Comparison of ENCODE assay signal across 8 cellular contexts in the genomic region with DNA sequence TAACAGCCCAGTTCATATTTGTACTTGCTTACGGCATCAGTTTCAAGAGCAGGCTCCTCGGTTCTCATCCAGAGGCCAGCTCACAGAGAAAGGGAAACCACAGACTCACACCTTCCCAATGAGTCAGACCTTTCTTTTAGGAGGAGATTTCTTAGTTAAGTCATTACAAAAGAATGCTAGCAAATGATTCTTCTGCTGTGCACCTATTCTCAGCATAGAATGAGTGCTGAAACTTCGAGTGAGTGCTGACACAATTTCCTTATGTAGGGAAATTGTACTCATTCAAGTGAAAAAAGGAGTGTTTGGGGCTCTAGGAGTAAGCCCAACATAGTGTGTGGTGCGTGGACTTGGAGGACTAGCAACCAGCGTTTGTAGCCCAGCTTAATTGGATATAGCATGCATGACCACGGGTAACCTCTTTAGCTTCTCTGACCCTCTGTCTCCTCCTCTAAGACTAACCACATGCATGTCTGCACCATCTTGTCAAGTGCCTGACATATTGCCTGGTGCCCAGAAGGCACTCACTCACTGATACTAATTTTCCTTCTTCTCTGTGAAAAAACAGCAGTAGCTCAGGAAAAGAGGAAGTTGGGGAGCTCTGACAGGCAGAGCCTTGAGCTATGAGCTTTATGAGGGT.
DNase-seq lines count a peak whose midpoint lies in the region; ATAC-seq lines count a peak whose summit lies in the region.

No MANE protein-coding gene starts in this region.

- peaks cover 46% of the 10 kb centered on the region for H3K4me1 Mint-ChIP-seq in activated T-helper 17 cell treated with anti-CD3 and anti-CD28 coated beads, Interleukin-2, amount 50 U/mL, for 72 hours
- peaks cover 93% of the 10 kb centered on the region for H3K4me1 Mint-ChIP-seq in stimulated activated naive CD8-positive, alpha-beta T cell treated with anti-CD3 and anti-CD28 coated beads, Interleukin-15, amount 100 ng/mL, for 72 hours

- no peaks in the 10 kb centered on the region for H3K9me3 Mint-ChIP-seq in activated T-helper 17 cell treated with anti-CD3 and anti-CD28 coated beads, Interleukin-2, amount 50 U/mL, for 72 hours
- H3K9me3 Mint-ChIP-seq in stimulated activated naive CD8-positive, alpha-beta T cell treated with anti-CD3 and anti-CD28 coated beads, Interleukin-15, amount 100 ng/mL, for 72 hours, result no peaks in the 10 kb centered on the region

- peak; percentile 65 for ATAC-seq in GM18502 (IDR thresholded peaks at IDR 0.05; ENCODE audit: poor library complexity, unreplicated experiment)
- peak; percentile 43 for ATAC-seq in HG02571 (IDR thresholded peaks at IDR 0.05; ENCODE audit: unreplicated experiment)
- peak; percentile 84 for ATAC-seq in activated T-helper 17 cell treated with anti-CD3 and anti-CD28 coated beads, Interleukin-2, amount 50 U/mL, for 72 hours (replicated peaks)
- peak; percentile 89 for ATAC-seq in stimulated activated naive CD8-positive, alpha-beta T cell treated with anti-CD3 and anti-CD28 coated beads, Interleukin-15, amount 100 ng/mL, for 72 hours

- peak; percentile 82 for DNase-seq in MV-4-11 (lab: John Stamatoyannopoulos, UW)
- DNase-seq in iPS-NIHi11 (ENCODE audit: low spot score), result peak; percentile 40
- peak; percentile 53 to 82 for DNase-seq in stimulated activated naive CD8-positive, alpha-beta T cell treated with anti-CD3 and anti-CD28 coated beads, Interleukin-15, amount 100 ng/mL, for 72 hours
- DNase-seq in cerebellum (ENCODE audit: low spot score), result no peak
- no peak for DNase-seq in NCI-H2029 treated with DMSO at 0.1 percent for 48 hours (lab: John Stamatoyannopoulos, UW)

- H3K36me3 Mint-ChIP-seq in activated T-helper 17 cell treated with anti-CD3 and anti-CD28 coated beads, Interleukin-2, amount 50 U/mL, for 72 hours (ENCODE audit: low read depth), result no peaks in the 10 kb centered on the region

- H3K4me3 Mint-ChIP-seq in activated T-helper 17 cell treated with anti-CD3 and anti-CD28 coated beads, Interleukin-2, amount 50 U/mL, for 72 hours, result peak overlapping the region; percentile 82
- peak overlapping the region; percentile 25 to 66 for H3K4me3 Mint-ChIP-seq in stimulated activated naive CD8-positive, alpha-beta T cell treated with anti-CD3 and anti-CD28 coated beads, Interleukin-15, amount 100 ng/mL, for 72 hours

- no peaks in the 10 kb centered on the region for H3K27me3 Mint-ChIP-seq in activated T-helper 17 cell treated with anti-CD3 and anti-CD28 coated beads, Interleukin-2, amount 50 U/mL, for 72 hours
- peaks cover 12% of the 10 kb centered on the region for H3K27me3 Mint-ChIP-seq in stimulated activated naive CD8-positive, alpha-beta T cell treated with anti-CD3 and anti-CD28 coated beads, Interleukin-15, amount 100 ng/mL, for 72 hours

- peak overlapping the region; percentile 80 for H3K27ac Mint-ChIP-seq in activated T-helper 17 cell treated with anti-CD3 and anti-CD28 coated beads, Interleukin-2, amount 50 U/mL, for 72 hours
- peak overlapping the region in 1 of 2 donors; percentile 47 for H3K27ac Mint-ChIP-seq in stimulated activated naive CD8-positive, alpha-beta T cell treated with anti-CD3 and anti-CD28 coated beads, Interleukin-15, amount 100 ng/mL, for 72 hours

Comparison
In these comparisons a context has a peak if more than half of its experiments do, and no peak if none do; other contexts are left out.
1. DNase-seq: peak in MV-4-11 (single experiment), iPS-NIHi11 (single experiment) and stimulated activated naive CD8-positive, alpha-beta T cell treated with anti-CD3 and anti-CD28 coated beads, Interleukin-15, amount 100 ng/mL, for 72 hours (2 of 2); none in cerebellum (single experiment) and NCI-H2029 treated with DMSO at 0.1 percent for 48 hours (single experiment).
2. Peak in every context shown above with its lines, with median percentiles within 50 percentile points of each other: ATAC-seq.